In genomic region chr3:187072102-187072501, GRCh38 we compare ENCODE assay signal across 16 cellular contexts.
DNase-seq lines count a peak whose midpoint lies in the region; ATAC-seq lines count a peak whose summit lies in the region.
"Had no signal": no experiment of that assay in that cellular context is flagged by ENCODE, and none has a peak within 500 bp of the region (broad histone marks: within the 10 kb centered on the region; RNA-seq: fewer than 3 reads in every experiment).

No MANE protein-coding gene starts in this region.

- no peaks in the 10 kb centered on the region for H3K9me3 Mint-ChIP-seq in activated naive CD4-positive, alpha-beta T cell treated with anti-CD3 and anti-CD28 coated beads, Interleukin-2, amount 50 U/mL, for 24 hours
- peaks cover 6% of the 10 kb centered on the region for H3K9me3 Mint-ChIP-seq in activated naive CD8-positive, alpha-beta T cell treated with anti-CD3 and anti-CD28 coated beads for 36 hours
- peaks cover 2 to 6% of the 10 kb centered on the region in 2 donors for H3K9me3 Mint-ChIP-seq in stimulated activated naive B cell treated with anti-CD40 and anti-IgM and Interleukin-4, amounts not matched to agents 10 μg/mL and 1 μg/mL and 100 μg/mL, for 72 hours
- H3K9me3 Mint-ChIP-seq in activated CD4-positive, alpha-beta memory T cell treated with anti-CD3 and anti-CD28 coated beads for 36 hours, result no peaks in the 10 kb centered on the region
- H3K9me3 Mint-ChIP-seq: CD8-positive, alpha-beta memory T cell had no signal

- POLR2A ChIA-PET in activated CD4-positive, alpha-beta memory T cell treated with anti-CD3 and anti-CD28 coated beads for 36 hours (lab: Charles Lee), result no interaction called here

- DNase-seq in activated naive CD4-positive, alpha-beta T cell treated with anti-CD3 and anti-CD28 coated beads, Interleukin-2, amount 50 U/mL, for 16 hours, result no peak
- peak; percentile 39 for DNase-seq in MV-4-11 (lab: John Stamatoyannopoulos, UW)
- DNase-seq in activated naive CD8-positive, alpha-beta T cell treated with anti-CD3 and anti-CD28 coated beads for 36 hours, result no peak
- no peak for DNase-seq in stimulated activated naive B cell treated with anti-CD40 and anti-IgM and Interleukin-4, amounts not matched to agents 10 μg/mL and 1 μg/mL and 100 μg/mL, for 72 hours
- no peak for DNase-seq in activated CD4-positive, alpha-beta memory T cell treated with anti-CD3 and anti-CD28 coated beads for 36 hours
- no peak for DNase-seq in amniotic stem cell (lab: John Stamatoyannopoulos, UW)
- no peak for DNase-seq in GF-D8 (lab: John Stamatoyannopoulos, UW)
- DNase-seq: CD8-positive, alpha-beta memory T cell; H7; heart right ventricle; NCI-H1694 treated with DMSO at 0.1 percent for 48 hours; NCI-H510A treated with DMSO at 0.1 percent for 48 hours; WERI-Rb-1 had no signal

- H3K27ac Mint-ChIP-seq in activated naive CD4-positive, alpha-beta T cell treated with anti-CD3 and anti-CD28 coated beads, Interleukin-2, amount 50 U/mL, for 24 hours, result peak overlapping the region; percentile 23
- peak overlapping the region; percentile 42 for H3K27ac Mint-ChIP-seq in activated naive CD8-positive, alpha-beta T cell treated with anti-CD3 and anti-CD28 coated beads for 36 hours
- H3K27ac Mint-ChIP-seq in stimulated activated naive B cell treated with anti-CD40 and anti-IgM and Interleukin-4, amounts not matched to agents 10 μg/mL and 1 μg/mL and 100 μg/mL, for 72 hours, result peak overlapping the region; percentile 47
- no peak overlapping the region for H3K27ac Mint-ChIP-seq in activated CD4-positive, alpha-beta memory T cell treated with anti-CD3 and anti-CD28 coated beads for 36 hours
- H3K27ac Mint-ChIP-seq: nephron had no signal

- CTCF ChIA-PET in activated CD4-positive, alpha-beta memory T cell treated with anti-CD3 and anti-CD28 coated beads for 36 hours (lab: Charles Lee), result interaction anchor here (1.2 kb wide), 1 partner anchor 44 kb away, joined by 3 read pairs; no protein-coding TSS in a partner anchor

- H3K36me3 Mint-ChIP-seq in activated naive CD4-positive, alpha-beta T cell treated with anti-CD3 and anti-CD28 coated beads, Interleukin-2, amount 50 U/mL, for 24 hours, result peaks cover 22% of the 10 kb centered on the region
- H3K36me3 Mint-ChIP-seq in activated naive CD8-positive, alpha-beta T cell treated with anti-CD3 and anti-CD28 coated beads for 36 hours, result peaks cover 37% of the 10 kb centered on the region
- H3K36me3 Mint-ChIP-seq in stimulated activated naive B cell treated with anti-CD40 and anti-IgM and Interleukin-4, amounts not matched to agents 10 μg/mL and 1 μg/mL and 100 μg/mL, for 72 hours, result peaks cover 59 to 78% of the 10 kb centered on the region in 2 donors
- H3K36me3 Mint-ChIP-seq in activated CD4-positive, alpha-beta memory T cell treated with anti-CD3 and anti-CD28 coated beads for 36 hours, result peaks cover 70% of the 10 kb centered on the region

- ATAC-seq in stimulated activated naive B cell treated with anti-CD40 and anti-IgM and Interleukin-4, amounts not matched to agents 10 μg/mL and 1 μg/mL and 100 μg/mL, for 72 hours (replicated peaks), result no peak
- ATAC-seq: activated naive CD4-positive, alpha-beta T cell treated with anti-CD3 and anti-CD28 coated beads, Interleukin-2, amount 50 U/mL, for 72 hours; heart right ventricle had no signal

- H3K27me3 Mint-ChIP-seq in activated naive CD4-positive, alpha-beta T cell treated with anti-CD3 and anti-CD28 coated beads, Interleukin-2, amount 50 U/mL, for 24 hours, result no peaks in the 10 kb centered on the region
- no peaks in the 10 kb centered on the region for H3K27me3 Mint-ChIP-seq in activated naive CD8-positive, alpha-beta T cell treated with anti-CD3 and anti-CD28 coated beads for 36 hours
- no peaks in the 10 kb centered on the region for H3K27me3 Mint-ChIP-seq in stimulated activated naive B cell treated with anti-CD40 and anti-IgM and Interleukin-4, amounts not matched to agents 10 μg/mL and 1 μg/mL and 100 μg/mL, for 72 hours
- H3K27me3 Mint-ChIP-seq in activated CD4-positive, alpha-beta memory T cell treated with anti-CD3 and anti-CD28 coated beads for 36 hours, result no peaks in the 10 kb centered on the region
- H3K27me3 Mint-ChIP-seq: CD8-positive, alpha-beta memory T cell had no signal

- intact Hi-C loops in activated CD4-positive, alpha-beta memory T cell treated with anti-CD3 and anti-CD28 coated beads for 36 hours (cut with micrococcal nuclease), result no loop called here

- H3K4me3 Mint-ChIP-seq in activated naive CD4-positive, alpha-beta T cell treated with anti-CD3 and anti-CD28 coated beads, Interleukin-2, amount 50 U/mL, for 24 hours, result no peak overlapping the region
- H3K4me3 Mint-ChIP-seq in activated naive CD8-positive, alpha-beta T cell treated with anti-CD3 and anti-CD28 coated beads for 36 hours, result no peak overlapping the region
- H3K4me3 Mint-ChIP-seq in stimulated activated naive B cell treated with anti-CD40 and anti-IgM and Interleukin-4, amounts not matched to agents 10 μg/mL and 1 μg/mL and 100 μg/mL, for 72 hours, result no peak overlapping the region
- no peak overlapping the region for H3K4me3 Mint-ChIP-seq in activated CD4-positive, alpha-beta memory T cell treated with anti-CD3 and anti-CD28 coated beads for 36 hours
- H3K4me3 Mint-ChIP-seq: CD8-positive, alpha-beta memory T cell; nephron had no signal

- H3K4me1 Mint-ChIP-seq in activated naive CD4-positive, alpha-beta T cell treated with anti-CD3 and anti-CD28 coated beads, Interleukin-2, amount 50 U/mL, for 24 hours, result peaks cover 32% of the 10 kb centered on the region
- H3K4me1 Mint-ChIP-seq in activated naive CD8-positive, alpha-beta T cell treated with anti-CD3 and anti-CD28 coated beads for 36 hours, result peaks cover 12% of the 10 kb centered on the region
- peaks cover 25 to 57% of the 10 kb centered on the region in 2 donors for H3K4me1 Mint-ChIP-seq in stimulated activated naive B cell treated with anti-CD40 and anti-IgM and Interleukin-4, amounts not matched to agents 10 μg/mL and 1 μg/mL and 100 μg/mL, for 72 hours
- H3K4me1 Mint-ChIP-seq in activated CD4-positive, alpha-beta memory T cell treated with anti-CD3 and anti-CD28 coated beads for 36 hours (ENCODE audit: low read depth), result peaks cover 14% of the 10 kb centered on the region
- H3K4me1 Mint-ChIP-seq: nephron had no signal
